ENCODE assay signal across 8 cellular contexts in the genomic region with DNA sequence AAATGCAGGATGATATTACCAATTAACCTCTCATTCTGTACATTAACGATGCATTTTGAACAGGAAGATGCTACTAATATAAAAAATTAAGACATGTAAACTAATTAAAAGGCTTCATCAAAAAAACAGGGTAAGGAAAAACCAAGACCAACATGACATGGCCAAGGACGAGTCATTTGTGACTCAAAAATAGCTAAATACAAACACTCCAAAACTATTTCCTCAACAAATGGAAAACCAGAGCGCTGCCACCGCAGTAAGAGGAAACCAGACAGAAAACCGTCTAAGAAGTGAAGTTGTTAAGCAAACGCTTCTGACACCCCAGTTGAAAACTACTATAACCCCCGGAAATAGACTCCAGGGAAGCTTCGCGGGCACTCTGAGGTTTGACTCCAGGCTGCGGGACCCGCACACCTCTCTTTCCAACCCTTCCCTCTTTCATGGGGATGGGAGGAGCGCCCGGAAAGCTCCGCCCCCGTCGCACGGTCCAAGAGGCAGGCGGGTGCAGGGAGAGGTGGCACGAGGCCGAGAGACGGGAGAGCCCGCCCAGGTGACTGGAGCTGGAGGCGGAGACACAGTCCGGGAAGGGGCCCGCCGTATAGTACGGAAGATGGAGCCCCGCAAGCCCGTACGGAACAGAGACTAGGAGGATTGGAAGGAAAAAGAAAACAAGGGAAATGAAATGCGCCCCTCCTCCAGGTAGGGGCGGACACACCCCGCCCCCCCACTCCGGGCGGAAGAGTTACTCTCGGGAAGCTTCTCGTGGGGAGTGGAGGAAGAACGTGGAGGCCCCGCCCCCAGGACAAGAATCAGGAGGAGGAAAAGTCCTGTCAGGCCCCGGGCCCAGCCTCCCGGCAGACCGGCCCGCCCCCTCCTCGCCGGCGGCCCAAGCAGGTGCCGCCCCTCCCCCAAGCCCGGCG. TPM values are rescaled to one million over a fixed set of nuclear protein-coding genes. Genes with fewer than 3 reads are reported as not detected.
DNase-seq lines count a peak whose midpoint lies in the region; ATAC-seq and TF ChIP-seq lines count a peak whose summit lies in the region.

No MANE protein-coding gene starts in this region.

- H3K9me3 ChIP-seq in heart left ventricle (no peaks in the 10 kb centered on the region), trophoblast cell (ENCODE audit: insufficient read depth, low read depth, low read length) (no peaks in the 10 kb centered on the region), transverse colon (no peaks in the 10 kb centered on the region)

- H2AFZ ChIP-seq in trophoblast cell (ENCODE audit: insufficient read depth, low read length, poor library complexity): peak overlapping the region; percentile 99

- in situ Hi-C loops in transverse colon (cut with MboI; ENCODE audit: low pct_ligation_motif_present in 1 of 4, low pct_unique_long_range_greater_than_20kb in 1 of 4, low sequenced_read_pairs in 3 of 4): no loop called here

- H3K27me3 ChIP-seq in heart left ventricle (no peaks in the 10 kb centered on the region), trophoblast cell (ENCODE audit: insufficient read depth, low read length) (no peaks in the 10 kb centered on the region), transverse colon (no peaks in the 10 kb centered on the region)

- peak overlapping the region; percentile 83 for H3K9ac ChIP-seq in trophoblast cell (ENCODE audit: low read length)

- H3K4ac ChIP-seq in trophoblast cell (ENCODE audit: low read depth, low read length): peak overlapping the region; percentile 94

- H4K12ac ChIP-seq in trophoblast cell (ENCODE audit: low read depth, low read length): peak overlapping the region; percentile 91

- DNase-seq in NCI-H128 (lab: John Stamatoyannopoulos, UW; ENCODE audit: unreplicated experiment) (peak; percentile 79), SW480 (ENCODE audit: low spot score) (peak; percentile 94), heart left ventricle (peak; percentile 92 to 96 (median 95)), trophoblast cell (peak; percentile 97 to 98), transverse colon (peak; percentile 96)

- H2BK120ac ChIP-seq in trophoblast cell (ENCODE audit: insufficient read depth, low read length, poor library complexity): peak overlapping the region; percentile 96

- no peak overlapping the region for H2BK12ac ChIP-seq in trophoblast cell (ENCODE audit: low read length)

- no peak for TF ChIP-seq EP300 in transverse colon (IDR thresholded peaks at IDR 0.05; ENCODE audit: low read depth)

- H3K79me1 ChIP-seq in trophoblast cell (ENCODE audit: low read length): peaks cover 8% of the 10 kb centered on the region

- peak overlapping the region; percentile 99 for H4K8ac ChIP-seq in trophoblast cell (ENCODE audit: low read depth, low read length)

- no peak for TF ChIP-seq CTCF in heart left ventricle (IDR thresholded peaks at IDR 0.05)
- no peak for TF ChIP-seq CTCF in transverse colon (IDR thresholded peaks at IDR 0.05)

- H3K27ac ChIP-seq in adipose tissue (ENCODE audit: low read depth, low read length) (peak overlapping the region; percentile 94), heart left ventricle (peak overlapping the region; percentile 62 to 99 (median 95)), trophoblast cell (ENCODE audit: low read depth, low read length) (peak overlapping the region; percentile 95), transverse colon (peak overlapping the region; percentile 94 to 99 (median 98))

- peak overlapping the region; percentile 63 to 97 (median 88) for H3K4me3 ChIP-seq in heart left ventricle
- peak overlapping the region; percentile 93 for H3K4me3 ChIP-seq in trophoblast cell (ENCODE audit: low read depth, low read length)
- H3K4me3 ChIP-seq in transverse colon: peak overlapping the region; percentile 90 to 95 (median 91)

- H3K4me1 ChIP-seq in heart left ventricle (peaks cover 0 to 21% (median 5%) of the 10 kb centered on the region in 12 donors), trophoblast cell (ENCODE audit: control insufficient read depth in 1 of 2, insufficient read depth in 2 of 2, low read length in 2 of 2) (no peaks in the 10 kb centered on the region), transverse colon (peaks cover 0 to 20% (median 8%) of the 10 kb centered on the region in 4 donors)

- peak overlapping the region; percentile 97 for H2BK5ac ChIP-seq in trophoblast cell (ENCODE audit: low read depth, low read length, poor library complexity)

- H2AK5ac ChIP-seq in trophoblast cell (ENCODE audit: low read length): peak overlapping the region; percentile 75

- TF ChIP-seq POLR2A in GM10847 (IDR thresholded peaks at IDR 0.05; ENCODE audit: extremely low read depth, insufficient read length): peak; percentile 39
- peak in 1 of 2 donors; percentile 20 for TF ChIP-seq POLR2A in heart left ventricle (IDR thresholded peaks at IDR 0.05)
- TF ChIP-seq POLR2A in transverse colon (IDR thresholded peaks at IDR 0.05): peak; percentile 79

- H3K4me2 ChIP-seq in trophoblast cell (ENCODE audit: low read length): peak overlapping the region; percentile 95

- H3K36me3 ChIP-seq in heart left ventricle (peaks cover 0 to 22% (median 10%) of the 10 kb centered on the region in 9 donors), trophoblast cell (ENCODE audit: control insufficient read depth in 1 of 2, insufficient read depth in 2 of 2, low read length in 2 of 2) (peaks cover 0 to 5% of the 10 kb centered on the region in 2 experiments), transverse colon (no peaks in the 10 kb centered on the region)

- peak; percentile 57 for ATAC-seq in HG02759 (IDR thresholded peaks at IDR 0.05; ENCODE audit: unreplicated experiment)
- ATAC-seq in heart left ventricle: peak; percentile 83 to 88 (median 85)

- H4K91ac ChIP-seq in trophoblast cell (ENCODE audit: low read depth, low read length): peak overlapping the region; percentile 98

- peaks cover 2% of the 10 kb centered on the region for H3K79me2 ChIP-seq in trophoblast cell (ENCODE audit: control insufficient read depth, insufficient read depth, low read length, poor library complexity)

- WGBS in adipose tissue, 3 donors: 1% methylated on average over 40 to 49 of the region's 49 CpGs
- 1% methylated on average over 33 to 49 of the region's 49 CpGs for WGBS in heart left ventricle, 4 donors
- WGBS in trophoblast cell (ENCODE audit: extremely low coverage, insufficient coverage, insufficient read length): no CpG with 5 or more reads among the region's 49 CpGs
- WGBS in transverse colon (ENCODE audit: low coverage in 1 of 2), 2 donors: 0 to 2% methylated on average over 13 to 42 of the region's 49 CpGs

- intact Hi-C loops in heart left ventricle (cut with DNase I) (loop anchor here in 5 of 10 donors (2.0 to 10.0 kb wide), 4 partner anchors 104 to 887 kb away; a partner anchor contains a TSS), transverse colon (cut with DNase I; ENCODE audit: low total_unique reads) (no loop called here)

- peak overlapping the region; percentile 96 for H3K14ac ChIP-seq in trophoblast cell (ENCODE audit: low read length)

- peak overlapping the region; percentile 96 for H3K18ac ChIP-seq in trophoblast cell (ENCODE audit: low read length)

- no peak overlapping the region for H3K23ac ChIP-seq in trophoblast cell (ENCODE audit: low read length)

RNA-seq across cellular contexts. Expression of a gene that starts 0.7 kb away (rescaled TPM):
- polyA plus RNA-seq in adipose tissue: 10 to 100 TPM in 1 of 3 donors, 1 to 10 TPM in 2; 6.3 to 14.3 (median 9.4) TPM
- 10 to 100 TPM; 11.0 to 21.5 (median 16.1) TPM for total RNA-seq in heart left ventricle
- polyA plus RNA-seq in heart left ventricle: 10 to 100 TPM in 1 of 2 donors, 1 to 10 TPM in 1; 4.5 to 14.8 TPM
- polyA plus RNA-seq in trophoblast cell (2013): 9.3 and 9.6 TPM in 2 replicates
- 10 to 100 TPM; 13.8 to 17.8 (median 14.9) TPM for total RNA-seq in transverse colon

RNA-seq across cellular contexts. Expression of a gene that starts 39.4 kb away (rescaled TPM):
- polyA plus RNA-seq in adipose tissue (1 to 10 TPM; 2.2 to 6.6 (median 4.6) TPM), heart left ventricle (1 to 10 TPM; 5.5 to 6.8 TPM)
- total RNA-seq in heart left ventricle (10 to 100 TPM; 10.1 to 20.0 (median 13.3) TPM), transverse colon (10 to 100 TPM; 13.1 to 24.9 (median 18.2) TPM)
- polyA plus RNA-seq in trophoblast cell (2013): 7.3 and 7.6 TPM in 2 replicates

Comparison
In these comparisons a context has a peak if more than half of its experiments do, and no peak if none do; other contexts are left out.
1. Peak in every context shown above with its lines: DNase-seq, ATAC-seq, H3K4me3 ChIP-seq and H3K27ac ChIP-seq.